16 cellular contexts compared by ENCODE assay signal in genomic region chr13:60411464-60411863, GRCh38. TPM values are rescaled to one million over a fixed set of nuclear protein-coding genes. Genes with fewer than 3 reads are reported as not detected.
DNase-seq lines count a peak whose midpoint lies in the region; ATAC-seq, FAIRE-seq and TF ChIP-seq lines count a peak whose summit lies in the region.
"Had no signal": no experiment of that assay in that cellular context is flagged by ENCODE, and none has a peak within 500 bp of the region (broad histone marks: within the 10 kb centered on the region; RNA-seq: fewer than 3 reads in every experiment).

No MANE protein-coding gene starts in this region.

- no peak for DNase-seq in activated T-cell treated with anti-CD3 and anti-CD28 coated beads, Interleukin-2, amount 50 U/mL, for 24 hours
- no peak for DNase-seq in activated T-cell treated with anti-CD3 and anti-CD28 coated beads, Interleukin-2, amount 50 U/mL, for 1 hour
- DNase-seq in GM12878 (ENCODE audit: low read depth, low spot score) (no peak), dedifferentiated amniotic fluid mesenchymal stem cell (ENCODE audit: extremely low spot score) (no peak), SK-N-DZ (ENCODE audit: low spot score) (no peak), substantia nigra (lab: John Stamatoyannopoulos, UW) (no peak), BE2C (no peak)
- DNase-seq: Caco-2; CD8-positive, alpha-beta memory T cell; GM23248 had no signal

- peaks cover 56% of the 10 kb centered on the region for H3K4me1 Mint-ChIP-seq in activated T-cell treated with anti-CD3 and anti-CD28 coated beads, Interleukin-2, amount 50 U/mL, for 24 hours (ENCODE audit: low read depth)

- H3K36me3 ChIP-seq in Loucy (ENCODE audit: insufficient read depth, low read length): peaks cover 8% of the 10 kb centered on the region; the same call in 1 of the 2 replicates
- H3K36me3 ChIP-seq in GM12878 (ENCODE audit: control insufficient read depth in 2 of 2, insufficient read depth in 2 of 2, low read length in 1 of 2): no peaks in the 10 kb centered on the region
- no peaks in the 10 kb centered on the region for H3K36me3 ChIP-seq in BE2C

- H3K9me3 ChIP-seq in Loucy (ENCODE audit: insufficient read depth, low read depth, low read length): peaks cover 8% of the 10 kb centered on the region; the same call in 1 of the 2 replicates
- no peaks in the 10 kb centered on the region; the same call in 2 of the 3 replicates for H3K9me3 ChIP-seq in GM12878 (replicated peaks; ENCODE audit: control insufficient read depth, insufficient read depth, low read length)
- no peaks in the 10 kb centered on the region for H3K9me3 ChIP-seq in BE2C
- H3K9me3 ChIP-seq: Caco-2 had no signal

- H3K27me3 Mint-ChIP-seq in activated T-cell treated with anti-CD3 and anti-CD28 coated beads, Interleukin-2, amount 50 U/mL, for 24 hours: no peaks in the 10 kb centered on the region
- H3K27me3 Mint-ChIP-seq: B cell had no signal

- H3K36me3 Mint-ChIP-seq in activated T-cell treated with anti-CD3 and anti-CD28 coated beads, Interleukin-2, amount 50 U/mL, for 24 hours (ENCODE audit: low read depth): peaks cover 34% of the 10 kb centered on the region

- no peak overlapping the region for H3K4me3 ChIP-seq in Loucy (ENCODE audit: low read length, poor library complexity, severe bottlenecking)
- H3K4me3 ChIP-seq in GM12878: no peak overlapping the region
- H3K4me3 ChIP-seq in BE2C (ENCODE audit: low read depth, low read length): no peak overlapping the region
- H3K4me3 ChIP-seq: GM23248 had no signal

- H2AFZ ChIP-seq in Loucy (ENCODE audit: low read length) (no peak overlapping the region), GM12878 (ENCODE audit: control insufficient read depth, low read depth, low read length) (no peak overlapping the region)
- H2AFZ ChIP-seq: GM23248 had no signal

- in situ Hi-C loops in GM12878 (cut with MboI): no loop called here

- TF ChIP-seq RAD21 in GM12878 (IDR thresholded peaks at IDR 0.05; ENCODE audit: insufficient read depth, low read depth, low read length): no peak

- H3K4me1 ChIP-seq in Loucy (ENCODE audit: insufficient read depth, low read length, poor library complexity, severe bottlenecking): peaks cover 29% of the 10 kb centered on the region
- H3K4me1 ChIP-seq in GM12878 (ENCODE audit: control insufficient read depth, insufficient read depth, low read length): no peaks in the 10 kb centered on the region
- peaks cover 3% of the 10 kb centered on the region for H3K4me1 ChIP-seq in BE2C

- H3K27me3 ChIP-seq in Loucy (ENCODE audit: insufficient read depth, low read length, poor library complexity, severe bottlenecking): no peaks in the 10 kb centered on the region
- H3K27me3 ChIP-seq in GM12878 (replicated peaks in 1 of 2; ENCODE audit: control insufficient read depth in 2 of 2, insufficient read depth in 2 of 2, low read length in 1 of 2): no peaks in the 10 kb centered on the region
- H3K27me3 ChIP-seq in BE2C: no peaks in the 10 kb centered on the region

- TF ChIP-seq CTCF in Loucy (conservative IDR thresholded peaks at IDR 0.05; ENCODE audit: low read length) (no peak), GM12878 (IDR thresholded peaks at IDR 0.05 in 2 of 3, conservative IDR thresholded peaks at IDR 0.05 in 1 of 3; ENCODE audit: control insufficient read depth in 2 of 3, extremely low read depth in 1 of 3, insufficient read depth in 1 of 3, low read depth in 3 of 3, low read length in 3 of 3) (no peak), BE2C (IDR thresholded peaks at IDR 0.05; ENCODE audit: low read depth, low read length) (no peak)

- BruUV-seq in GM12878 (replicated peaks; lab: Mats Ljungman, UMichigan): no TSS peak

- ATAC-seq in GM12878: peak; percentile 53
- ATAC-seq: HCT116 had no signal

- POLR2A ChIA-PET in GM12878 (lab: Charles Lee): interaction anchor here (0.6 to 1.3 kb wide), 3 partner anchors 11 to 51 kb away, joined by 3 to 5 read pairs (median 4); no protein-coding TSS in a partner anchor

- peak overlapping the region; percentile 26 for H3K27ac Mint-ChIP-seq in activated T-cell treated with anti-CD3 and anti-CD28 coated beads, Interleukin-2, amount 50 U/mL, for 24 hours
- H3K27ac Mint-ChIP-seq: B cell had no signal

- 74% methylated on average over 1 of the region's 1 CpG for WGBS in GM12878 (ENCODE audit: insufficient coverage, insufficient replicate concordance, low lambda C conversion rate, missing lambda C conversion rate)

- H3F3A ChIP-seq in Loucy (ENCODE audit: low read depth): no peaks in the 10 kb centered on the region

- no peak overlapping the region for H3K27ac ChIP-seq in GM12878 (ENCODE audit: control insufficient read depth, insufficient read depth)
- no peak overlapping the region for H3K27ac ChIP-seq in substantia nigra (ENCODE audit: low read depth, low read length, poor library complexity, severe bottlenecking)
- H3K27ac ChIP-seq: C4-2B, GM23248 had no signal

- H3K9me2 ChIP-seq in Loucy (replicated peaks; ENCODE audit: low read depth, low read length): no peaks in the 10 kb centered on the region

- CTCF ChIA-PET in GM12878 (lab: Yijun Ruan, JAX): interaction anchor here (0.6 to 2.0 kb wide), 8 partner anchors 12 to 655 kb away, joined by 3 to 7 read pairs (median 5); partner anchors contain the start of gene TDRD3

- RAD21 ChIA-PET in GM12878 (lab: Charles Lee; ENCODE audit: unreplicated experiment): interaction anchor here (1.5 to 4.6 kb wide), 5 partner anchors 13 to 83 kb away, joined by 4 to 29 read pairs (median 16); no protein-coding TSS in a partner anchor

- H3K9ac ChIP-seq in Loucy (ENCODE audit: low read depth, low read length, poor library complexity, severe bottlenecking) (no peak overlapping the region), GM12878 (ENCODE audit: control insufficient read depth, insufficient read depth, low read length) (no peak overlapping the region)
- H3K9ac ChIP-seq: GM23248 had no signal

- SMC1A ChIA-PET in GM12878 (lab: Charles Lee; ENCODE audit: uncharacterized antibody, unreplicated experiment): interaction anchor here (1.4 to 4.5 kb wide), 3 partner anchors 9 to 17 kb away, joined by 3 to 55 read pairs (median 12); no protein-coding TSS in a partner anchor

- no peak for FAIRE-seq in GM12878 (lab: Jason Lieb, UNC)
- FAIRE-seq: GM18507, H54 had no signal

- TF ChIP-seq EP300 in GM12878 (IDR thresholded peaks at IDR 0.05; ENCODE audit: borderline replicate concordance in 1 of 2, control insufficient read depth in 1 of 2, low read depth in 2 of 2, low read length in 2 of 2): no peak

- H3K79me2 ChIP-seq in Loucy (ENCODE audit: insufficient read depth, low read length) (peaks cover 72% of the 10 kb centered on the region), GM12878 (ENCODE audit: control insufficient read depth, insufficient read depth, low read length) (peaks cover 12% of the 10 kb centered on the region; the same call in 1 of the 2 replicates)

- no peak for TF ChIP-seq POLR2A in GM12878 (IDR thresholded peaks at IDR 0.05; ENCODE audit: low read depth, low read length)

- H3K9me3 Mint-ChIP-seq in activated T-cell treated with anti-CD3 and anti-CD28 coated beads, Interleukin-2, amount 50 U/mL, for 24 hours: peaks cover 5% of the 10 kb centered on the region
- H3K9me3 Mint-ChIP-seq: CD8-positive, alpha-beta memory T cell had no signal

- H3K4me2 ChIP-seq in Loucy (ENCODE audit: low read depth, low read length, poor library complexity, severe bottlenecking): peak overlapping the region; percentile 22
- no peak overlapping the region for H3K4me2 ChIP-seq in GM12878 (ENCODE audit: control insufficient read depth, insufficient read depth)

- no peak overlapping the region for H3K4me3 Mint-ChIP-seq in activated T-cell treated with anti-CD3 and anti-CD28 coated beads, Interleukin-2, amount 50 U/mL, for 24 hours
- H3K4me3 Mint-ChIP-seq: B cell had no signal

- peaks cover 3% of the 10 kb centered on the region for H4K20me1 ChIP-seq in Loucy (ENCODE audit: insufficient read depth, low read length, poor library complexity, severe bottlenecking)
- H4K20me1 ChIP-seq in GM12878 (ENCODE audit: control insufficient read depth, insufficient read depth): no peaks in the 10 kb centered on the region

- intact Hi-C loops in GM12878 (cut with micrococcal nuclease; ENCODE audit: unreplicated experiment): no loop called here

TF ChIP-seq in GM12878, 131 proteins besides CTCF, POLR2A, EP300 and RAD21 (continues in another document):
- TF ChIP-seq ZNF622 (IDR thresholded peaks at IDR 0.05) (no peak), NFIC (IDR thresholded peaks at IDR 0.05; ENCODE audit: low read depth, low read length) (peak; percentile 62; the same call in 1 of the 2 replicates), ASH2L (IDR thresholded peaks at IDR 0.05; ENCODE audit: borderline replicate concordance, low read depth) (no peak), PAX8 (IDR thresholded peaks at IDR 0.05) (no peak), BHLHE40 (IDR thresholded peaks at IDR 0.05; ENCODE audit: borderline replicate concordance in 1 of 2, low read depth in 2 of 2, low read length in 1 of 2) (no peak), PML (IDR thresholded peaks at IDR 0.05; ENCODE audit: low read length) (no peak), BMI1 (IDR thresholded peaks at IDR 0.05; ENCODE audit: borderline replicate concordance) (no peak), POLR2AphosphoS5 (IDR thresholded peaks at IDR 0.05; ENCODE audit: low read length) (no peak)

RNA-seq across cellular contexts. Expression of gene TDRD3, which starts 14.4 kb away (rescaled TPM):
- total RNA-seq in GM12878 (2013; cell fraction: nucleolus; rRNA removed): 81.3 and 84.6 TPM in 2 replicates
- total RNA-seq in GM12878 (2014; rRNA removed): 16.5 and 21.0 TPM in 2 replicates
- total RNA-seq in GM12878 (2014; rRNA removed; fragmentation: Illumina TruSeq; extraction: Trizol): 27.9 and 29.6 TPM in 2 replicates
- 24.3 and 24.9 TPM in 2 replicates for total RNA-seq in GM12878 (2021)
- polyA plus RNA-seq in GM12878 (2011; ENCODE audit: low read depth): 5.7 TPM
- polyA plus RNA-seq in GM12878 (2011; rRNA removed): 19.6 and 34.9 TPM in 2 replicates
- polyA plus RNA-seq in GM12878 (2011; cell fraction: cytosol; rRNA removed): 5.0 and 5.3 TPM in 2 replicates
- polyA plus RNA-seq in GM12878 (2011; cell fraction: nucleus; rRNA removed): 11.5 and 12.5 TPM in 2 replicates
- polyA plus RNA-seq in GM12878 (2012): 9.8 and 12.6 TPM in 2 replicates
- 22.7 and 25.2 TPM in 2 replicates for polyA plus RNA-seq in GM12878 (2014; fragmentation: Illumina TruSeq; extraction: Trizol)
- 1 to 10 TPM; 8.4 to 9.5 TPM for polyA plus RNA-seq in GM12878 (2014; fragmentation: Nextera tagmentation; extraction: Ambion mirVana)
- 12.2 and 15.0 TPM in 2 replicates for polyA plus RNA-seq in GM12878 (2014; rRNA removed)
- polyA plus RNA-seq in GM12878 (2016; fragmentation: Nextera tagmentation; extraction: Ambion mirVana): 10 to 100 TPM; 10.5 to 12.0 TPM
- polyA minus RNA-seq in GM12878 (2011; rRNA and poly(A)+ RNA removed): 30.8 and 40.7 TPM in 2 replicates
- polyA minus RNA-seq in GM12878 (2011; cell fraction: cytosol; rRNA and poly(A)+ RNA removed): 11.5 and 16.9 TPM in 2 replicates
- polyA minus RNA-seq in GM12878 (2011; cell fraction: nucleus; rRNA and poly(A)+ RNA removed): 31.4 and 43.9 TPM in 2 replicates
- 10.5 and 10.9 TPM in 2 replicates for polyA plus RNA-seq in SK-N-DZ (2014; cell fraction: cytosol; rRNA removed)
- polyA plus RNA-seq in SK-N-DZ (2014; cell fraction: nucleus; rRNA removed): 11.2 and 12.2 TPM in 2 replicates
- polyA plus RNA-seq in BE2C (2012; ENCODE audit: insufficient read depth, insufficient read length, low read depth): 22.4 TPM
